8 cellular contexts compared by ENCODE assay signal in genomic region chr1:117339866-117340357, GRCh38. TPM values are rescaled to one million over a fixed set of nuclear protein-coding genes. Genes with fewer than 3 reads are reported as not detected.
DNase-seq lines count a peak whose midpoint lies in the region; ATAC-seq, FAIRE-seq and TF ChIP-seq lines count a peak whose summit lies in the region.

No MANE protein-coding gene starts in this region.

- peaks cover 16% of the 10 kb centered on the region for H3K4me1 ChIP-seq in MM.1S (ENCODE audit: low read length)
- H3K4me1 ChIP-seq in HepG2 (ENCODE audit: insufficient read depth, low read length): peaks cover 2% of the 10 kb centered on the region

- no peaks in the 10 kb centered on the region for H3K9me2 ChIP-seq in MM.1S (replicated peaks; ENCODE audit: insufficient read depth, low read length)

- no TSS peak for BruUV-seq in HepG2 (replicated peaks; lab: Mats Ljungman, UMichigan)

- peak overlapping the region; percentile 54 for H2AFZ ChIP-seq in MM.1S (ENCODE audit: low read length)
- H2AFZ ChIP-seq in HepG2 (ENCODE audit: low read length): peak overlapping the region; percentile 68

- TF ChIP-seq POLR2A in HepG2 (IDR thresholded peaks at IDR 0.05; ENCODE audit: insufficient read depth in 1 of 2, low read depth in 2 of 2, low read length in 2 of 2): no peak

- TF ChIP-seq EP300 in HepG2 (IDR thresholded peaks at IDR 0.05; ENCODE audit: low read depth in 2 of 2, low read length in 2 of 2): no peak
- TF ChIP-seq EP300 in HepG2 (CRISPR knock-in tag; IDR thresholded peaks at IDR 0.05; ENCODE audit: borderline replicate concordance): no peak

- no peaks in the 10 kb centered on the region for H3K9me3 ChIP-seq in MM.1S (replicated peaks; ENCODE audit: insufficient read depth, low read length)
- H3K9me3 ChIP-seq in HepG2 (ENCODE audit: low read length): no peaks in the 10 kb centered on the region

- H3K27me3 ChIP-seq in MM.1S (replicated peaks; ENCODE audit: insufficient read depth, low read length) (no peaks in the 10 kb centered on the region), HepG2 (ENCODE audit: control insufficient read depth in 1 of 2, insufficient read depth in 2 of 2, low read length in 2 of 2) (peaks cover 0 to 5% of the 10 kb centered on the region in 2 experiments; a peak in 2 of 5 replicates)

- intact Hi-C loops in HepG2 (cut with micrococcal nuclease; ENCODE audit: unreplicated experiment): loop anchor here (10.0 kb wide), 1 partner anchor 55 kb away; no protein-coding TSS in a partner anchor

- TF ChIP-seq RAD21 in HepG2 (CRISPR knock-in tag; IDR thresholded peaks at IDR 0.05): no peak

- H3K9ac ChIP-seq in MM.1S (ENCODE audit: low read length): no peak overlapping the region
- no peak overlapping the region for H3K9ac ChIP-seq in HepG2 (ENCODE audit: insufficient read depth, low read depth, low read length)

- H3K4me2 ChIP-seq in MM.1S (ENCODE audit: low read depth, low read length) (no peak overlapping the region), HepG2 (ENCODE audit: low read depth, low read length) (peak overlapping the region; percentile 41)

- H3K79me2 ChIP-seq in MM.1S (ENCODE audit: low read length) (no peaks in the 10 kb centered on the region), HepG2 (ENCODE audit: insufficient read depth, low read length) (no peaks in the 10 kb centered on the region)

- POLR2A ChIA-PET in HepG2 (lab: Yijun Ruan, JAX): no interaction called here

- H3K4me3 ChIP-seq in MM.1S (ENCODE audit: low read length) (no peak overlapping the region), HepG2 (replicated peaks in 1 of 3; ENCODE audit: insufficient read depth in 1 of 3, low read depth in 2 of 3, low read length in 3 of 3) (no peak overlapping the region)

- H4K20me1 ChIP-seq in MM.1S (ENCODE audit: insufficient read depth, low read length) (no peaks in the 10 kb centered on the region), HepG2 (ENCODE audit: insufficient read depth, low read length) (no peaks in the 10 kb centered on the region)

- ATAC-seq in HepG2 (peak; percentile 76), HG03025 (IDR thresholded peaks at IDR 0.05; ENCODE audit: low FRiP score, unreplicated experiment) (no peak), GM19351 (IDR thresholded peaks at IDR 0.05; ENCODE audit: unreplicated experiment) (no peak)

- FAIRE-seq in HepG2 (lab: Jason Lieb, UNC): no peak

- WGBS in HepG2 (ENCODE audit: low lambda C conversion rate): 33% methylated on average over 3 of the region's 3 CpGs

- CTCF ChIA-PET in HepG2 (lab: Yijun Ruan, JAX; ENCODE audit: low intra/inter-chr PET ratio, low total read pairs): no interaction called here

- H3K27ac ChIP-seq in MM.1S (ENCODE audit: low read length) (no peak overlapping the region), HepG2 (ENCODE audit: extremely low read length, insufficient read depth, low read length) (no peak overlapping the region)

- DNase-seq in DMS53 treated with DMSO at 0.1 percent for 48 hours (lab: John Stamatoyannopoulos, UW; ENCODE audit: unreplicated experiment): peak; percentile 14
- DNase-seq in MM.1S: peak; percentile 19
- peak; percentile 90 for DNase-seq in amniotic epithelial cell (ENCODE audit: low read depth)
- peak; percentile 39 for DNase-seq in HepG2 (ENCODE audit: low spot score)
- DNase-seq in pons (ENCODE audit: low spot score): no peak
- DNase-seq in activated CD4-positive, alpha-beta T cell treated with anti-CD3 and anti-CD28 coated beads, Interleukin-2, amount 50 U/mL, for 4 hours: no peak

- no peaks in the 10 kb centered on the region for H3F3A ChIP-seq in MM.1S (ENCODE audit: insufficient read depth, low read length)

- in situ Hi-C loops in HepG2 (cut with HindIII; ENCODE audit: extremely low pct_ligation_motif_present, low pct_unique_long_range_greater_than_20kb): no loop called here

- TF ChIP-seq CTCF in MM.1S (IDR thresholded peaks at IDR 0.05; ENCODE audit: low read length) (peak; percentile 10; the same call in 1 of the 2 replicates), HepG2 (CRISPR knock-in tag; IDR thresholded peaks at IDR 0.05) (peak; percentile 15; the same call in 1 of the 2 replicates)

- H3K36me3 ChIP-seq in MM.1S (replicated peaks; ENCODE audit: insufficient read depth, low read length) (no peaks in the 10 kb centered on the region), HepG2 (replicated peaks in 1 of 2; ENCODE audit: control insufficient read depth in 1 of 2, insufficient read depth in 2 of 2, low read length in 2 of 2) (no peaks in the 10 kb centered on the region)

TF ChIP-seq in HepG2, 621 proteins besides CTCF, POLR2A, EP300 and RAD21 (continues in another document):
- TF ChIP-seq ZBTB21 (CRISPR knock-in tag; IDR thresholded peaks at IDR 0.05): no peak
- TF ChIP-seq NCOA5 (CRISPR knock-in tag; IDR thresholded peaks at IDR 0.05): no peak
- TF ChIP-seq ZNF556 (CRISPR knock-in tag; IDR thresholded peaks at IDR 0.05; ENCODE audit: borderline replicate concordance): no peak
- TF ChIP-seq ZNF431 (CRISPR knock-in tag; IDR thresholded peaks at IDR 0.05; ENCODE audit: borderline replicate concordance, low read depth): no peak
- no peak for TF ChIP-seq HOXA3 (CRISPR knock-in tag; IDR thresholded peaks at IDR 0.05)
- TF ChIP-seq ZSCAN22 (CRISPR knock-in tag; IDR thresholded peaks at IDR 0.05): no peak
- no peak for TF ChIP-seq ZNF17 (CRISPR knock-in tag; IDR thresholded peaks at IDR 0.05)
- no peak for TF ChIP-seq GMEB2 (CRISPR knock-in tag; IDR thresholded peaks at IDR 0.05; ENCODE audit: low read depth)
- no peak for TF ChIP-seq ZNF800 (CRISPR knock-in tag; IDR thresholded peaks at IDR 0.05)
- no peak for TF ChIP-seq ZNF704 (CRISPR knock-in tag; IDR thresholded peaks at IDR 0.05; ENCODE audit: borderline replicate concordance)

RNA-seq across cellular contexts. Expression of gene MAN1A2, which starts 27.3 kb away (rescaled TPM):
- total RNA-seq in HepG2 (2016; rRNA removed; fragmentation: Illumina TruSeq; extraction: Trizol): 19.9 and 20.4 TPM in 2 replicates
- 70.9 and 83.5 TPM in 2 replicates for total RNA-seq in HepG2 (2016; cell fraction: cytosol; rRNA removed; fragmentation: Illumina TruSeq; extraction: Trizol; ENCODE audit: low read depth)
- 20.4 and 21.4 TPM in 2 replicates for total RNA-seq in HepG2 (2016; cell fraction: insoluble cytoplasmic fraction; rRNA removed; fragmentation: Illumina TruSeq; extraction: Trizol)
- total RNA-seq in HepG2 (2016; cell fraction: membrane; rRNA removed; fragmentation: Illumina TruSeq; extraction: Trizol): 19.7 and 24.0 TPM in 2 replicates
- 29.0 and 31.6 TPM in 2 replicates for total RNA-seq in HepG2 (2016; cell fraction: nucleus; rRNA removed; fragmentation: Illumina TruSeq; extraction: Trizol)
- polyA plus RNA-seq in HepG2 (2011; rRNA removed): 5.9 and 8.0 TPM in 2 replicates
- 4.1 and 7.5 TPM in 2 replicates for polyA plus RNA-seq in HepG2 (2011; cell fraction: cytosol; rRNA removed)
- 4.1 and 5.5 TPM in 2 replicates for polyA plus RNA-seq in HepG2 (2011; cell fraction: nucleus; rRNA removed)
- 10.6 and 11.8 TPM in 2 replicates for polyA plus RNA-seq in HepG2 (2012)
- 0.53 and 0.55 TPM in 2 replicates for polyA plus RNA-seq in HepG2 (2016; cell fraction: cytosol; fragmentation: Illumina TruSeq; extraction: Trizol; ENCODE audit: low read depth)
- polyA plus RNA-seq in HepG2 (2016; cell fraction: insoluble cytoplasmic fraction; fragmentation: Illumina TruSeq; extraction: Trizol; ENCODE audit: low read depth): 9.5 and 11.9 TPM in 2 replicates
- 2.1 and 2.2 TPM in 2 replicates for polyA plus RNA-seq in HepG2 (2016; cell fraction: membrane; fragmentation: Illumina TruSeq; extraction: Trizol; ENCODE audit: low read depth)
- polyA plus RNA-seq in HepG2 (2016; cell fraction: nucleus; fragmentation: Illumina TruSeq; extraction: Trizol; ENCODE audit: insufficient read depth, low read depth): 13.4 and 14.6 TPM in 2 replicates
- 15.3 and 28.3 TPM in 2 replicates for polyA minus RNA-seq in HepG2 (2011; rRNA and poly(A)+ RNA removed; ENCODE audit: low replicate concordance)
- 11.2 and 12.8 TPM in 2 replicates for polyA minus RNA-seq in HepG2 (2011; cell fraction: cytosol; rRNA and poly(A)+ RNA removed)
- polyA minus RNA-seq in HepG2 (2011; cell fraction: nucleus; rRNA and poly(A)+ RNA removed): 43.8 and 47.1 TPM in 2 replicates

Comparison
In these comparisons a context has a peak if more than half of its experiments do, and no peak if none do; other contexts are left out.
1. DNase-seq: peak in DMS53 treated with DMSO at 0.1 percent for 48 hours (single experiment), MM.1S (single experiment), amniotic epithelial cell (single experiment) and HepG2 (single experiment); none in pons (single experiment) and activated CD4-positive, alpha-beta T cell treated with anti-CD3 and anti-CD28 coated beads, Interleukin-2, amount 50 U/mL, for 4 hours (0 of 2).